30 cellular contexts compared by ENCODE assay signal in the genomic region with DNA sequence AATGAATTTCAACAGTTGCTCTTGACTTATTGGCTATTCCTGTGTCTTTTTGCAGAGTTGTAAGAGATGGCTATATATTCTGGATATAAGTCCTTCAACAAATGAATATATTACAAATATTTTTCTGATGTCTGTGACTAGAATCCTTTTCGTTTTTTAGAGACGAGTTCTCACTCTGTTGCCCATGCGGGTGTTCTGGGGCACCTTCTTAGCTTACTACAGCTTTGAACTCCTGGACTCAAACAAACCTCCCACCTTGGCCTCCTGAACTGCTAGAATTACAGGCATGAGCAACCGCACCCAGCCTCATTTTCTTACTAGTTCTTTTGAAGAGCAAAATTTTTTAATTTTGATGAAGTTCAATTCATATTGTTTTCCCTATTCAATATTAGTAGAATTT.
A peak's percentile ranks its signal among the peaks of the same experiment; 100 is the strongest.
DNase-seq lines count a peak whose midpoint lies in the region; ATAC-seq, FAIRE-seq and TF ChIP-seq lines count a peak whose summit lies in the region.
"Had no signal": no experiment of that assay in that cellular context is flagged by ENCODE, and none has a peak within 500 bp of the region (broad histone marks: within the 10 kb centered on the region; RNA-seq: fewer than 3 reads in every experiment).

No MANE protein-coding gene starts in this region.

- no peak for DNase-seq in PC-9
- peak in 1 of 4 experiments; percentile 31 for DNase-seq in K562 (ENCODE audit: extremely low read depth in 1 of 4, low spot score in 3 of 4)
- no peak for DNase-seq in breast epithelium (ENCODE audit: low spot score in 2 of 2)
- DNase-seq in NCI-H1048 (lab: John Stamatoyannopoulos, UW), result no peak
- DNase-seq: 8988T; ACHN; BE2C; C1 segment of cervical spinal cord; Caco-2; Calu3; CD4-positive, alpha-beta memory T cell; CD4-positive, alpha-beta T cell; CD4-positive, CD25-positive, alpha-beta regulatory T cell; CD8-positive, alpha-beta memory T cell; CD8-positive, alpha-beta T cell; COR-L47; DMS 273 treated with DMSO at 0.1 percent for 48 hours; DMS153; DMS53; DMS79; DMS79 treated with DMSO at 0.1 percent for 48 hours; DND-41; EL had no signal

- intact Hi-C loops in PC-9 (cut with micrococcal nuclease; ENCODE audit: unreplicated experiment), result no loop called here
- intact Hi-C loops in K562 (cut with micrococcal nuclease), result no loop called here
- intact Hi-C loops in breast epithelium (cut with DNase I; ENCODE audit: low total_unique reads), result no loop called here

- no peak overlapping the region for H3K9ac ChIP-seq in K562 (ENCODE audit: insufficient read depth in 1 of 2, low read depth in 2 of 2, low read length in 2 of 2)
- H3K9ac ChIP-seq: BLaER1; BLaER1 treated with 17β-estradiol and CSF1 and Interleukin-3, amounts not matched to agents 10 nM and 100 nM had no signal

- 62% methylated on average over 4 of the region's 4 CpGs for WGBS in K562 (ENCODE audit: insufficient coverage, low coverage, missing lambda C conversion rate)

- POLR2A ChIA-PET in PC-9 (lab: Charles Lee; ENCODE audit: unreplicated experiment) (no interaction called here), K562 (lab: Yijun Ruan, JAX) (interaction anchor here (1.3 to 4.1 kb wide), 3 partner anchors 12 to 21 kb away, joined by 4 to 20 read pairs (median 5); no protein-coding TSS in a partner anchor)

- H3K27me3 ChIP-seq in PC-9 (ENCODE audit: insufficient read depth, low read depth) (no peaks in the 10 kb centered on the region), K562 (ENCODE audit: control insufficient read depth in 2 of 2, insufficient read depth in 2 of 2, low read length in 2 of 2) (no peaks in the 10 kb centered on the region), breast epithelium (peaks cover 0 to 4% of the 10 kb centered on the region in 2 donors)
- H3K27me3 ChIP-seq: BE2C; BLaER1; BLaER1 treated with 17β-estradiol and CSF1 and Interleukin-3, amounts not matched to agents 10 nM and 100 nM had no signal

- peak overlapping the region; percentile 58; the same call in 1 of the 2 replicates for H3K4me3 ChIP-seq in PC-9
- H3K4me3 ChIP-seq in K562, result no peak overlapping the region
- no peak overlapping the region for H3K4me3 ChIP-seq in breast epithelium
- H3K4me3 ChIP-seq: A549; BLaER1; BLaER1 treated with 17β-estradiol and CSF1 and Interleukin-3, amounts not matched to agents 10 nM and 100 nM had no signal

- CTCF ChIA-PET in PC-9 (lab: Charles Lee), result interaction anchor here (0.6 kb wide), 1 partner anchor 50 kb away, joined by 3 read pairs; no protein-coding TSS in a partner anchor
- CTCF ChIA-PET in K562 (lab: Yijun Ruan, JAX; ENCODE audit: low intra/inter-chr PET ratio), result no interaction called here

- no peak for TF ChIP-seq RAD21 in K562 (CRISPR knock-in tag; conservative IDR thresholded peaks at IDR 0.05 in 1 of 2, IDR thresholded peaks at IDR 0.05 in 1 of 2)

- no peak for FAIRE-seq in K562 (lab: Jason Lieb, UNC)
- FAIRE-seq: A204.1, A549, D721Med had no signal

- BruUV-seq in PC-9 (replicated peaks; lab: Mats Ljungman, UMichigan) (TSS peak; percentile 39), K562 (replicated peaks; lab: Mats Ljungman, UMichigan) (no TSS peak)

- H3K36me3 ChIP-seq in PC-9 (ENCODE audit: low read depth), result no peaks in the 10 kb centered on the region
- H3K36me3 ChIP-seq in K562 (ENCODE audit: control insufficient read depth, insufficient read depth, low read length), result no peaks in the 10 kb centered on the region
- no peaks in the 10 kb centered on the region for H3K36me3 ChIP-seq in breast epithelium
- H3K36me3 ChIP-seq: BE2C; BLaER1; BLaER1 treated with 17β-estradiol and CSF1 and Interleukin-3, amounts not matched to agents 10 nM and 100 nM had no signal

- H3K9me2 ChIP-seq in PC-9 (ENCODE audit: insufficient read depth), result 0 out of 2 replicates have a peak, but pooled peaks cover 7% of the 10 kb centered on the region

- H3K79me2 ChIP-seq in PC-9 (ENCODE audit: low read depth), result no peaks in the 10 kb centered on the region
- no peaks in the 10 kb centered on the region for H3K79me2 ChIP-seq in K562 (ENCODE audit: control insufficient read depth, insufficient read depth, low read length)

- H4K20me1 ChIP-seq in PC-9 (ENCODE audit: insufficient read depth) (no peaks in the 10 kb centered on the region), K562 (replicated peaks; ENCODE audit: control insufficient read depth, insufficient read depth, low read length) (no peaks in the 10 kb centered on the region)
- H4K20me1 ChIP-seq: BLaER1; BLaER1 treated with 17β-estradiol and CSF1 and Interleukin-3, amounts not matched to agents 10 nM and 100 nM had no signal

- H3K27ac ChIP-seq in PC-9 (no peak overlapping the region), K562 (ENCODE audit: extremely low read depth, low read depth, low read length) (no peak overlapping the region), breast epithelium (no peak overlapping the region)
- H3K27ac ChIP-seq: 22Rv1; A549; BLaER1; BLaER1 treated with 17β-estradiol and CSF1 and Interleukin-3, amounts not matched to agents 10 nM and 100 nM; C4-2B had no signal

- H3K4me1 ChIP-seq in PC-9 (replicated peaks; ENCODE audit: insufficient read depth), result peaks cover 10% of the 10 kb centered on the region
- peaks cover 0 to 2% of the 10 kb centered on the region in 2 experiments; a peak in 3 of 5 replicates for H3K4me1 ChIP-seq in K562 (replicated peaks in 1 of 2; ENCODE audit: control insufficient read depth in 2 of 2, insufficient read depth in 2 of 2, low read length in 2 of 2)
- no peaks in the 10 kb centered on the region for H3K4me1 ChIP-seq in breast epithelium
- H3K4me1 ChIP-seq: A549; BLaER1; BLaER1 treated with 17β-estradiol and CSF1 and Interleukin-3, amounts not matched to agents 10 nM and 100 nM; Caco-2 had no signal

- H2AFZ ChIP-seq in PC-9, result 0 out of 2 replicates have a peak overlapping the region, but pooled peaks have one; percentile 17
- H2AFZ ChIP-seq in K562 (ENCODE audit: low read depth, low read length), result peak overlapping the region; percentile 87

- in situ Hi-C loops in K562 (cut with MboI), result no loop called here

- H3K9me1 ChIP-seq in K562 (ENCODE audit: control insufficient read depth, insufficient read depth, low read length), result no peaks in the 10 kb centered on the region

- TF ChIP-seq POLR2A in K562 (conservative IDR thresholded peaks at IDR 0.05) (no peak), breast epithelium (IDR thresholded peaks at IDR 0.05) (no peak)

- H3K9me3 ChIP-seq in PC-9 (ENCODE audit: insufficient read depth, low read depth) (peaks cover 12% of the 10 kb centered on the region), K562 (replicated peaks; ENCODE audit: control insufficient read depth, insufficient read depth, low read depth, low read length) (no peaks in the 10 kb centered on the region; the same call in none of the 2 replicates), breast epithelium (no peaks in the 10 kb centered on the region)
- H3K9me3 ChIP-seq: A549; BE2C; BLaER1; BLaER1 treated with 17β-estradiol and CSF1 and Interleukin-3, amounts not matched to agents 10 nM and 100 nM; Caco-2 had no signal

- no peak for ATAC-seq in K562
- ATAC-seq: A549; CD8-positive, alpha-beta T cell had no signal

- H3K4me2 ChIP-seq in PC-9 (peak overlapping the region; percentile 95), K562 (ENCODE audit: insufficient read depth, low read length) (no peak overlapping the region)
- H3K4me2 ChIP-seq: A549; BLaER1; BLaER1 treated with 17β-estradiol and CSF1 and Interleukin-3, amounts not matched to agents 10 nM and 100 nM had no signal

- no peak for TF ChIP-seq CTCF in PC-9 (conservative IDR thresholded peaks at IDR 0.05)
- no peak for TF ChIP-seq CTCF in K562 (IDR thresholded peaks at IDR 0.05 in 2 of 3, conservative IDR thresholded peaks at IDR 0.05 in 1 of 3; ENCODE audit: insufficient read depth in 2 of 3, low read depth in 1 of 3, low read length in 3 of 3)
- TF ChIP-seq CTCF in breast epithelium (IDR thresholded peaks at IDR 0.05), result no peak

- peaks cover 6% of the 10 kb centered on the region; the same call in 1 of the 2 replicates for H3F3A ChIP-seq in PC-9 (ENCODE audit: insufficient read depth, low read depth)

- no peak for TF ChIP-seq EP300 in K562 (IDR thresholded peaks at IDR 0.05; ENCODE audit: low read length)

TF ChIP-seq in K562, 482 proteins besides CTCF, POLR2A, EP300 and RAD21 (continues in another document):
- TF ChIP-seq TGIF2 (CRISPR knock-in tag; IDR thresholded peaks at IDR 0.05), result peak; percentile 63; the same call in 1 of the 2 replicates
- TF ChIP-seq, protein P1, sequence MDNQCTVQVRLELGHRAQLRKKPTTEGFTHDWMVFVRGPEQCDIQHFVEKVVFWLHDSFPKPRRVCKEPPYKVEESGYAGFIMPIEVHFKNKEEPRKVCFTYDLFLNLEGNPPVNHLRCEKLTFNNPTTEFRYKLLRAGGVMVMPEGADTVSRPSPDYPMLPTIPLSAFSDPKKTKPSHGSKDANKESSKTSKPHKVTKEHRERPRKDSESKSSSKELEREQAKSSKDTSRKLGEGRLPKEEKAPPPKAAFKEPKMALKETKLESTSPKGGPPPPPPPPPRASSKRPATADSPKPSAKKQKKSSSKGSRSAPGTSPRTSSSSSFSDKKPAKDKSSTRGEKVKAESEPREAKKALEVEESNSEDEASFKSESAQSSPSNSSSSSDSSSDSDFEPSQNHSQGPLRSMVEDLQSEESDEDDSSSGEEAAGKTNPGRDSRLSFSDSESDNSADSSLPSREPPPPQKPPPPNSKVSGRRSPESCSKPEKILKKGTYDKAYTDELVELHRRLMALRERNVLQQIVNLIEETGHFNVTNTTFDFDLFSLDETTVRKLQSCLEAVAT (IDR thresholded peaks at IDR 0.05), result no peak
- no peak for TF ChIP-seq TAF7 (tag; IDR thresholded peaks at IDR 0.05)
